5 cellular contexts compared by ENCODE assay signal in genomic region chr7:127674923-127675322, GRCh38. TPM values are rescaled to one million over a fixed set of nuclear protein-coding genes. Genes with fewer than 3 reads are reported as not detected.
"Had no signal": no experiment of that assay in that cellular context is flagged by ENCODE, and none has a peak within 500 bp of the region (broad histone marks: within the 10 kb centered on the region; RNA-seq: fewer than 3 reads in every experiment).

No MANE protein-coding gene starts in this region.

RNA-seq across cellular contexts. Expression of gene PAX4, which starts 57.0 kb away (rescaled TPM):
- total RNA-seq: LHCN-M2, PC-3, Right ventricle myocardium superior, SJSA1 had no signal
- polyA plus RNA-seq: SK-N-SH had no signal
